Comparison of ENCODE assay signal across 8 cellular contexts in genomic region chr15:37102315-37103021, GRCh38. TPM values are rescaled to one million over a fixed set of nuclear protein-coding genes. Genes with fewer than 3 reads are reported as not detected.
DNase-seq lines count a peak whose midpoint lies in the region; ATAC-seq lines count a peak whose summit lies in the region.

No MANE protein-coding gene starts in this region.

- H3K4me3 ChIP-seq in iPS-18a (ENCODE audit: low read length) (peak overlapping the region; percentile 63), subcutaneous abdominal adipose tissue (ENCODE audit: low read depth in 1 of 5, low read length in 5 of 5) (peak overlapping the region; percentile 61 to 82 (median 78))

- H3K4me1 ChIP-seq in iPS-18a (ENCODE audit: control insufficient read depth, low read depth, low read length) (peaks cover 31% of the 10 kb centered on the region), subcutaneous abdominal adipose tissue (ENCODE audit: control insufficient read depth in 5 of 5, insufficient read depth in 5 of 5, low read length in 5 of 5) (peaks cover 0 to 43% (median 41%) of the 10 kb centered on the region in 5 donors)

- no peak for ATAC-seq in activated T-cell treated with anti-CD3 and anti-CD28 coated beads, Interleukin-2, amount 50 U/mL, for 4 hours
- ATAC-seq in T-helper 17 cell (no peak), GM19035 (IDR thresholded peaks at IDR 0.05; ENCODE audit: unreplicated experiment) (no peak)

- H3K9me3 ChIP-seq in T-helper 17 cell (ENCODE audit: control insufficient read depth, low read length, poor library complexity, severe bottlenecking) (no peaks in the 10 kb centered on the region), iPS-18a (ENCODE audit: control insufficient read depth, low read depth, low read length) (no peaks in the 10 kb centered on the region), subcutaneous abdominal adipose tissue (ENCODE audit: control insufficient read depth in 5 of 5, low read length in 5 of 5) (no peaks in the 10 kb centered on the region)

- H3K27ac ChIP-seq in iPS-18a (ENCODE audit: low read length) = no peak overlapping the region
- no peak overlapping the region for H3K27ac ChIP-seq in subcutaneous abdominal adipose tissue (ENCODE audit: low read depth, low read length)

- DNase-seq in activated T-cell treated with anti-CD3 and anti-CD28 coated beads, Interleukin-2, amount 50 U/mL, for 4 hours = no peak
- no peak for DNase-seq in activated T-cell treated with anti-CD3 and anti-CD28 coated beads for 4 hours
- no peak for DNase-seq in T-helper 17 cell
- no peak for DNase-seq in stimulated activated CD4-positive, alpha-beta T cell treated with anti-CD3 and anti-CD28 coated beads, Interleukin-1b, Interleukin-23, amount 100 ng/mL, for 48 hours
- no peak for DNase-seq in activated gamma-delta T cell treated with Interleukin-2 at 50 U/mL for 16 hours

- H3K4me1 Mint-ChIP-seq in activated T-cell treated with anti-CD3 and anti-CD28 coated beads, Interleukin-2, amount 50 U/mL, for 4 hours (ENCODE audit: low read depth) = peaks cover 37% of the 10 kb centered on the region
- peaks cover 30% of the 10 kb centered on the region for H3K4me1 Mint-ChIP-seq in T-helper 17 cell

- peaks cover 2% of the 10 kb centered on the region for H3K36me3 Mint-ChIP-seq in activated T-cell treated with anti-CD3 and anti-CD28 coated beads, Interleukin-2, amount 50 U/mL, for 4 hours (ENCODE audit: insufficient read depth)
- H3K36me3 Mint-ChIP-seq in T-helper 17 cell (ENCODE audit: low read depth) = peaks cover 11% of the 10 kb centered on the region

- H3K9ac ChIP-seq in iPS-18a (ENCODE audit: low read length) (no peak overlapping the region), subcutaneous abdominal adipose tissue (ENCODE audit: low read length in 5 of 5) (peak overlapping the region in 1 of 5 donors; percentile 64)

- H3K36me3 ChIP-seq in iPS-18a (ENCODE audit: control insufficient read depth, low read depth, low read length) = no peaks in the 10 kb centered on the region
- H3K36me3 ChIP-seq in subcutaneous abdominal adipose tissue (ENCODE audit: control insufficient read depth in 5 of 5, insufficient read depth in 5 of 5, low read length in 5 of 5) = no peaks in the 10 kb centered on the region

- peaks cover 88% of the 10 kb centered on the region for H3K27me3 Mint-ChIP-seq in activated T-cell treated with anti-CD3 and anti-CD28 coated beads, Interleukin-2, amount 50 U/mL, for 4 hours (ENCODE audit: low read depth)
- peaks cover 66% of the 10 kb centered on the region for H3K27me3 Mint-ChIP-seq in T-helper 17 cell

- H3K27ac Mint-ChIP-seq in T-helper 17 cell = no peak overlapping the region

- peaks cover 83% of the 10 kb centered on the region for H3K27me3 ChIP-seq in iPS-18a (ENCODE audit: control insufficient read depth, insufficient read depth, low read length)
- peaks cover 2 to 40% (median 12%) of the 10 kb centered on the region in 5 donors for H3K27me3 ChIP-seq in subcutaneous abdominal adipose tissue (ENCODE audit: control insufficient read depth in 5 of 5, insufficient read depth in 4 of 5, low read length in 5 of 5)

- peaks cover 4% of the 10 kb centered on the region for H3K9me3 Mint-ChIP-seq in activated T-cell treated with anti-CD3 and anti-CD28 coated beads, Interleukin-2, amount 50 U/mL, for 4 hours

- peak overlapping the region; percentile 17 for H3K4me3 Mint-ChIP-seq in activated T-cell treated with anti-CD3 and anti-CD28 coated beads, Interleukin-2, amount 50 U/mL, for 4 hours
- H3K4me3 Mint-ChIP-seq in T-helper 17 cell = peak overlapping the region; percentile 16

RNA-seq across cellular contexts. Expression of gene MEIS2, which starts 2.1 kb away (rescaled TPM):
- under 1 TPM in 1 of 3 donors, not detected in 2; 0.20 TPM for total RNA-seq in activated T-cell treated with anti-CD3 and anti-CD28 coated beads, Interleukin-2, amount 50 U/mL, for 4 hours
- total RNA-seq in T-helper 17 cell = not detected
